In the genomic region with DNA sequence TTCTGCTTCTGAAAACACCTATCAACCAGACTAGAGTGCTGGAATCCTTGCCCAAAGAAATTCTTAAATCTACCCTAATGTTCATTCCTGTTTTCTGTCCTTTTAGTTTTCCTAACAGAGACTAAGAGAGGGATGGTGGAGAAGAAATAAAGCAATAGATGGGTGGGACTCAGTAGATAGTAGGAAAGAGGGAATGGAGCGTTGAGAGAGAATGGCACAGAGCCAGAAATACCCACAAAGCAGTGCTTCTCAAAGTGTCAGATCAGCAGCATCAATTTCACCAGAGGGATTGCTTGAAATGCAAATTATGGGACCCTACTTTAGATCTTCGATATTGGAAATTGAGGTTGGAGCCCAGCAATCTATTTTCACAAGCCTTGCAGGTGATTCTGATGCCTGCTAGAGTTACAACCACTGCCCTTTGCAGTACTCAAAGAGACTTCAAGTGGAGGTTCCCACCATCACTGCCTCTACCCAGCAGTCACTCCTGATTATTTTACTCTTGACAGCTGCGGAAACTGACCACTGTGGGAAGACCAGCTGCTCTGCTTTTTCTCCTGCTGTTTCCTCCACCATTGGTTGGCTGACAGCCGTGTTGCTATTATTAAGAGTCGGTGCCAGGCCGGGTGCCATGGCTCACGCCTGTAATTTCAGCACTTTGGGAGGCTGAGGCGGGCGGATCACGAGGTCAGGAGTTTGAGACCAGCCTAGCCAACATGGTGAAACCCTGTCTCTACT, we compare ENCODE assay signal across 18 cellular contexts. TPM values are rescaled to one million over a fixed set of nuclear protein-coding genes. Genes with fewer than 3 reads are reported as not detected.
DNase-seq lines count a peak whose midpoint lies in the region; ATAC-seq, FAIRE-seq and TF ChIP-seq lines count a peak whose summit lies in the region.
"Had no signal": no experiment of that assay in that cellular context is flagged by ENCODE, and none has a peak within 500 bp of the region (broad histone marks: within the 10 kb centered on the region; RNA-seq: fewer than 3 reads in every experiment).

No MANE protein-coding gene starts in this region.

- POLR2A ChIA-PET in endothelial cell of umbilical vein (lab: Charles Lee) = no interaction called here

- TF ChIP-seq EP300 in upper lobe of left lung (IDR thresholded peaks at IDR 0.05) = no peak

- no peak for ATAC-seq in upper lobe of left lung (ENCODE audit: low FRiP score in 2 of 2)
- ATAC-seq: GM23338; natural killer cell treated with Interleukin-12 subunit alpha and Interleukin-12 subunit beta and Interleukin-15 and Interleukin-18, amount 100 ng/mL, for 72 hours had no signal

- H3K9me3 Mint-ChIP-seq in Calu3 (ENCODE audit: low read depth, unreplicated experiment) = no peaks in the 10 kb centered on the region
- H3K9me3 Mint-ChIP-seq: GM23338; natural killer cell treated with Interleukin-12 subunit alpha and Interleukin-12 subunit beta and Interleukin-15 and Interleukin-18, amount 100 ng/mL, for 72 hours had no signal

- no peaks in the 10 kb centered on the region for H3K4me1 ChIP-seq in endothelial cell of umbilical vein (ENCODE audit: control insufficient read depth, extremely low read depth, insufficient read depth, low read length)
- H3K4me1 ChIP-seq in ascending aorta = no peaks in the 10 kb centered on the region
- H3K4me1 ChIP-seq in upper lobe of left lung = no peaks in the 10 kb centered on the region
- H3K4me1 ChIP-seq: heart right ventricle, prostate gland, thyroid gland had no signal

- no peak overlapping the region for H3K27ac Mint-ChIP-seq in Calu3 (ENCODE audit: unreplicated experiment)
- H3K27ac Mint-ChIP-seq: GM23338; natural killer cell treated with Interleukin-12 subunit alpha and Interleukin-12 subunit beta and Interleukin-15 and Interleukin-18, amount 100 ng/mL, for 72 hours had no signal

- no peak overlapping the region for H3K9ac ChIP-seq in endothelial cell of umbilical vein (replicated peaks; ENCODE audit: extremely low read depth, insufficient read depth, low read length)

- peak; percentile 27 for TF ChIP-seq POLR2A in endothelial cell of umbilical vein (IDR thresholded peaks at IDR 0.05; ENCODE audit: low read depth, low read length)
- TF ChIP-seq POLR2A in upper lobe of left lung (IDR thresholded peaks at IDR 0.05) = no peak

- in situ Hi-C loops in brain microvascular endothelial cell (cut with HindIII; ENCODE audit: low pct_ligation_motif_present, low sequenced_read_pairs) = no loop called here

- no peak overlapping the region for H3K4me2 ChIP-seq in endothelial cell of umbilical vein (ENCODE audit: insufficient read depth, low read length)
- H3K4me2 ChIP-seq: GM23338 had no signal

- H3K9me3 ChIP-seq in endothelial cell of umbilical vein (replicated peaks; ENCODE audit: control insufficient read depth, insufficient read depth, low read length) = no peaks in the 10 kb centered on the region
- H3K9me3 ChIP-seq in ascending aorta = no peaks in the 10 kb centered on the region
- H3K9me3 ChIP-seq in upper lobe of left lung = no peaks in the 10 kb centered on the region
- H3K9me3 ChIP-seq: heart right ventricle, prostate gland, thyroid gland had no signal

- WGBS in upper lobe of left lung, 2 donors = 54 to 57% methylated on average over 10 of the region's 10 CpGs

- no peak overlapping the region for H3K4me3 Mint-ChIP-seq in Calu3 (ENCODE audit: low read depth, unreplicated experiment)
- H3K4me3 Mint-ChIP-seq: GM23338; natural killer cell treated with Interleukin-12 subunit alpha and Interleukin-12 subunit beta and Interleukin-15 and Interleukin-18, amount 100 ng/mL, for 72 hours had no signal

- H3K4me3 ChIP-seq in endothelial cell of umbilical vein (replicated peaks in 1 of 3; ENCODE audit: insufficient read depth in 1 of 3, low read depth in 1 of 3, low read length in 3 of 3) (no peak overlapping the region), brain microvascular endothelial cell (ENCODE audit: low read depth, low read length) (no peak overlapping the region), ascending aorta (no peak overlapping the region), upper lobe of left lung (no peak overlapping the region)
- H3K4me3 ChIP-seq: GM23338, heart right ventricle, lung, prostate gland, thyroid gland had no signal

- no peak for DNase-seq in Calu3
- DNase-seq in DMS79 treated with DMSO at 0.1 percent for 48 hours (lab: John Stamatoyannopoulos, UW) = peak; percentile 53
- peak; percentile 94 for DNase-seq in NCI-H69 (lab: John Stamatoyannopoulos, UW)
- DNase-seq in endothelial cell of umbilical vein (ENCODE audit: low read depth, low spot score) = no peak
- DNase-seq in activated CD4-positive, alpha-beta T cell treated with anti-CD3 and anti-CD28 coated beads for 4 hours = no peak
- DNase-seq in brain microvascular endothelial cell = no peak
- no peak for DNase-seq in ascending aorta (ENCODE audit: low spot score in 2 of 2)
- no peak for DNase-seq in upper lobe of left lung
- DNase-seq: activated CD4-positive, CD25-positive, alpha-beta regulatory T cell; heart right ventricle; KG1; NK-92 treated with Interleukin-12 subunit alpha and Interleukin-12 subunit beta, amount 100 ng/mL, for 24 hours; T-helper 2 cell; thyroid gland had no signal

- intact Hi-C loops in Calu3 (cut with micrococcal nuclease; ENCODE audit: unreplicated experiment) (no loop called here), endothelial cell of umbilical vein (cut with micrococcal nuclease) (no loop called here), ascending aorta (cut with DNase I) (no loop called here)

- H3K36me3 Mint-ChIP-seq in Calu3 (ENCODE audit: insufficient read depth, unreplicated experiment) = peaks cover 36% of the 10 kb centered on the region

- no peak overlapping the region for H3K27ac ChIP-seq in endothelial cell of umbilical vein (ENCODE audit: insufficient read depth, low read depth, low read length)
- no peak overlapping the region for H3K27ac ChIP-seq in brain microvascular endothelial cell
- H3K27ac ChIP-seq in ascending aorta = no peak overlapping the region
- no peak overlapping the region for H3K27ac ChIP-seq in upper lobe of left lung
- H3K27ac ChIP-seq: heart right ventricle, prostate gland, thyroid gland had no signal

- H3K27me3 ChIP-seq in endothelial cell of umbilical vein (ENCODE audit: control insufficient read depth in 2 of 2, insufficient read depth in 2 of 2, low read length in 2 of 2) (no peaks in the 10 kb centered on the region), brain microvascular endothelial cell (replicated peaks) (no peaks in the 10 kb centered on the region), ascending aorta (no peaks in the 10 kb centered on the region), upper lobe of left lung (no peaks in the 10 kb centered on the region)
- H3K27me3 ChIP-seq: heart right ventricle, thyroid gland had no signal

- H3K4me1 Mint-ChIP-seq in Calu3 (ENCODE audit: low read depth, unreplicated experiment) = no peaks in the 10 kb centered on the region

- no peak for TF ChIP-seq CTCF in Calu3 (IDR thresholded peaks at IDR 0.05; ENCODE audit: unreplicated experiment)
- no peak for TF ChIP-seq CTCF in endothelial cell of umbilical vein (IDR thresholded peaks at IDR 0.05; ENCODE audit: extremely low read depth in 1 of 2, insufficient read depth in 1 of 2, low read depth in 1 of 2, low read length in 2 of 2)
- no peak for TF ChIP-seq CTCF in brain microvascular endothelial cell (IDR thresholded peaks at IDR 0.05; ENCODE audit: low read depth, low read length, missing control alignments)
- TF ChIP-seq CTCF in ascending aorta (IDR thresholded peaks at IDR 0.05) = no peak
- TF ChIP-seq CTCF in upper lobe of left lung (IDR thresholded peaks at IDR 0.05) = no peak

- no peaks in the 10 kb centered on the region for H3K79me2 ChIP-seq in endothelial cell of umbilical vein (ENCODE audit: control insufficient read depth, insufficient read depth, low read length)

- H3K36me3 ChIP-seq in endothelial cell of umbilical vein (ENCODE audit: control insufficient read depth in 2 of 2, extremely low read depth in 1 of 2, insufficient read depth in 2 of 2, low read length in 2 of 2) (peaks cover 0 to 5% of the 10 kb centered on the region in 2 experiments), brain microvascular endothelial cell (replicated peaks) (peaks cover 18% of the 10 kb centered on the region), ascending aorta (peaks cover 9 to 16% of the 10 kb centered on the region in 2 donors), upper lobe of left lung (peaks cover 0 to 21% (median 6%) of the 10 kb centered on the region in 4 donors)
- H3K36me3 ChIP-seq: prostate gland had no signal

- no peaks in the 10 kb centered on the region for H3K9me1 ChIP-seq in endothelial cell of umbilical vein (replicated peaks; ENCODE audit: control insufficient read depth, extremely low read depth, insufficient read depth, low read length)

- CTCF ChIA-PET in Calu3 (lab: Charles Lee) (no interaction called here), endothelial cell of umbilical vein (lab: Charles Lee) (no interaction called here)

- no peaks in the 10 kb centered on the region for H4K20me1 ChIP-seq in endothelial cell of umbilical vein (replicated peaks; ENCODE audit: control insufficient read depth, extremely low read depth, insufficient read depth, low read length)

- dilution Hi-C loops in endothelial cell of umbilical vein (cut with MboI; ENCODE audit: extremely low pct_ligation_motif_present, low sequenced_read_pairs) = no loop called here

- no peak for FAIRE-seq in endothelial cell of umbilical vein (lab: Jason Lieb, UNC)

- no peaks in the 10 kb centered on the region for H3K27me3 Mint-ChIP-seq in Calu3 (ENCODE audit: unreplicated experiment)
- H3K27me3 Mint-ChIP-seq: natural killer cell treated with Interleukin-12 subunit alpha and Interleukin-12 subunit beta and Interleukin-15 and Interleukin-18, amount 100 ng/mL, for 72 hours had no signal

- H2AFZ ChIP-seq in endothelial cell of umbilical vein (ENCODE audit: low read depth, low read length) = no peak overlapping the region
- H2AFZ ChIP-seq: GM23338 had no signal

- TSS peak; percentile 17 for BruUV-seq in Calu3 (replicated peaks; lab: Mats Ljungman, UMichigan)
- BruUV-seq in endothelial cell of umbilical vein (replicated peaks; lab: Mats Ljungman, UMichigan) = no TSS peak

RNA-seq across cellular contexts. Expression of gene PRPF3, which starts 11.4 kb away (rescaled TPM):
- total RNA-seq in Calu3 (2022) = 82.7 and 102 TPM in 2 replicates
- 66.8 and 79.3 TPM in 2 replicates for total RNA-seq in endothelial cell of umbilical vein
- polyA plus RNA-seq in endothelial cell of umbilical vein = 23.5 and 25.5 TPM in 2 replicates
- 23.1 and 27.0 TPM in 2 replicates for polyA plus RNA-seq in endothelial cell of umbilical vein (2011; cell fraction: cytosol; rRNA removed)
- polyA plus RNA-seq in endothelial cell of umbilical vein (2011; cell fraction: nucleus; rRNA removed) = 164 and 173 TPM in 2 replicates
- 35.9 and 50.7 TPM in 2 replicates for polyA plus RNA-seq in endothelial cell of umbilical vein (2012)
- 43.2 and 45.1 TPM in 2 replicates for polyA minus RNA-seq in endothelial cell of umbilical vein
- polyA minus RNA-seq in endothelial cell of umbilical vein (2011; cell fraction: cytosol; rRNA and poly(A)+ RNA removed) = 18.1 TPM
- polyA minus RNA-seq in endothelial cell of umbilical vein (2011; cell fraction: nucleus; rRNA and poly(A)+ RNA removed) = 43.3 and 56.9 TPM in 2 replicates
- total RNA-seq in ascending aorta = 19.5 TPM
- total RNA-seq in upper lobe of left lung = 100 to 1,000 TPM in 1 of 6 donors, 10 to 100 TPM in 5; 34.5 to 190 (median 57.3) TPM

RNA-seq across cellular contexts. Expression of gene MRPS21, which starts 16.3 kb away (rescaled TPM):
- total RNA-seq in Calu3 (2022) = 66.9 and 67.4 TPM in 2 replicates
- 73.0 and 76.7 TPM in 2 replicates for total RNA-seq in endothelial cell of umbilical vein
- 54.8 and 63.1 TPM in 2 replicates for polyA plus RNA-seq in endothelial cell of umbilical vein
- 74.2 and 87.7 TPM in 2 replicates for polyA plus RNA-seq in endothelial cell of umbilical vein (2011; cell fraction: cytosol; rRNA removed)
- 82.9 and 101 TPM in 2 replicates for polyA plus RNA-seq in endothelial cell of umbilical vein (2011; cell fraction: nucleus; rRNA removed)
- polyA plus RNA-seq in endothelial cell of umbilical vein (2012) = 53.4 and 69.6 TPM in 2 replicates
- polyA minus RNA-seq in endothelial cell of umbilical vein = 26.7 and 30.4 TPM in 2 replicates
- 25.8 TPM for polyA minus RNA-seq in endothelial cell of umbilical vein (2011; cell fraction: cytosol; rRNA and poly(A)+ RNA removed)
- 19.3 and 20.1 TPM in 2 replicates for polyA minus RNA-seq in endothelial cell of umbilical vein (2011; cell fraction: nucleus; rRNA and poly(A)+ RNA removed)
- 17.1 TPM for total RNA-seq in ascending aorta
- 10 to 100 TPM; 24.9 to 51.3 (median 38.3) TPM for total RNA-seq in upper lobe of left lung

RNA-seq across cellular contexts. Expression of gene CIART, which starts 27.6 kb away (rescaled TPM):
- total RNA-seq in Calu3 (2022) (0.42 and 1.5 TPM in 2 replicates), endothelial cell of umbilical vein (1.0 and 2.4 TPM in 2 replicates), ascending aorta (0.64 TPM), upper lobe of left lung (10 to 100 TPM in 1 of 6 donors, 1 to 10 TPM in 5; 2.7 to 14.7 (median 7.5) TPM)
- polyA plus RNA-seq in endothelial cell of umbilical vein = 4.2 and 4.3 TPM in 2 replicates
- polyA plus RNA-seq in endothelial cell of umbilical vein (2011; cell fraction: cytosol; rRNA removed) = 2.4 TPM in 2 replicates
- 5.9 and 7.5 TPM in 2 replicates for polyA plus RNA-seq in endothelial cell of umbilical vein (2011; cell fraction: nucleus; rRNA removed)
- polyA plus RNA-seq in endothelial cell of umbilical vein (2012) = 1.3 and 1.5 TPM in 2 replicates
- 3.7 and 4.0 TPM in 2 replicates for polyA minus RNA-seq in endothelial cell of umbilical vein
- polyA minus RNA-seq in endothelial cell of umbilical vein (2011; cell fraction: cytosol; rRNA and poly(A)+ RNA removed) = not detected
- polyA minus RNA-seq in endothelial cell of umbilical vein (2011; cell fraction: nucleus; rRNA and poly(A)+ RNA removed) = 1.7 and 2.3 TPM in 2 replicates

RNA-seq across cellular contexts. Expression of gene C1orf54, which starts 37.3 kb away (rescaled TPM):
- total RNA-seq in Calu3 (2022) (0.76 TPM in 1 of 2 replicates, not detected in the other), endothelial cell of umbilical vein (30.4 and 35.5 TPM in 2 replicates), ascending aorta (3.7 TPM), upper lobe of left lung (10 to 100 TPM in 1 of 6 donors, 1 to 10 TPM in 3, not detected in 2; 3.3 to 13.8 (median 7.3) TPM)
- 52.6 and 66.9 TPM in 2 replicates for polyA plus RNA-seq in endothelial cell of umbilical vein
- 61.4 and 81.5 TPM in 2 replicates for polyA plus RNA-seq in endothelial cell of umbilical vein (2011; cell fraction: cytosol; rRNA removed)
- 19.5 and 27.2 TPM in 2 replicates for polyA plus RNA-seq in endothelial cell of umbilical vein (2011; cell fraction: nucleus; rRNA removed)
- 31.0 and 41.3 TPM in 2 replicates for polyA plus RNA-seq in endothelial cell of umbilical vein (2012)
- 10.8 and 12.9 TPM in 2 replicates for polyA minus RNA-seq in endothelial cell of umbilical vein
- not detected for polyA minus RNA-seq in endothelial cell of umbilical vein (2011; cell fraction: cytosol; rRNA and poly(A)+ RNA removed)
- 4.7 and 7.4 TPM in 2 replicates for polyA minus RNA-seq in endothelial cell of umbilical vein (2011; cell fraction: nucleus; rRNA and poly(A)+ RNA removed)

RNA-seq across cellular contexts. Expression of gene APH1A, which starts 41.1 kb away (rescaled TPM):
- 195 TPM in 2 replicates for total RNA-seq in Calu3 (2022)
- total RNA-seq in endothelial cell of umbilical vein = 157 and 165 TPM in 2 replicates
- polyA plus RNA-seq in endothelial cell of umbilical vein = 325 and 344 TPM in 2 replicates
- 185 and 203 TPM in 2 replicates for polyA plus RNA-seq in endothelial cell of umbilical vein (2011; cell fraction: cytosol; rRNA removed)
- 325 and 331 TPM in 2 replicates for polyA plus RNA-seq in endothelial cell of umbilical vein (2011; cell fraction: nucleus; rRNA removed)
- polyA plus RNA-seq in endothelial cell of umbilical vein (2012) = 105 and 122 TPM in 2 replicates
- polyA minus RNA-seq in endothelial cell of umbilical vein = 287 and 355 TPM in 2 replicates
- polyA minus RNA-seq in endothelial cell of umbilical vein (2011; cell fraction: cytosol; rRNA and poly(A)+ RNA removed) = 76.3 TPM
- 80.5 and 107 TPM in 2 replicates for polyA minus RNA-seq in endothelial cell of umbilical vein (2011; cell fraction: nucleus; rRNA and poly(A)+ RNA removed)
- 73.1 TPM for total RNA-seq in ascending aorta
- total RNA-seq in upper lobe of left lung = 100 to 1,000 TPM in 3 of 6 donors, 10 to 100 TPM in 3; 71.2 to 169 (median 101) TPM

Comparison
In these comparisons a context has a peak if more than half of its experiments do, and no peak if none do; other contexts are left out.
1. DNase-seq: peak in DMS79 treated with DMSO at 0.1 percent for 48 hours (single experiment) and NCI-H69 (single experiment); none in Calu3 (single experiment), endothelial cell of umbilical vein (single experiment), activated CD4-positive, alpha-beta T cell treated with anti-CD3 and anti-CD28 coated beads for 4 hours (0 of 2), brain microvascular endothelial cell (single experiment), ascending aorta (0 of 2) and upper lobe of left lung (0 of 2).